8 cellular contexts compared by ENCODE assay signal in the genomic region with DNA sequence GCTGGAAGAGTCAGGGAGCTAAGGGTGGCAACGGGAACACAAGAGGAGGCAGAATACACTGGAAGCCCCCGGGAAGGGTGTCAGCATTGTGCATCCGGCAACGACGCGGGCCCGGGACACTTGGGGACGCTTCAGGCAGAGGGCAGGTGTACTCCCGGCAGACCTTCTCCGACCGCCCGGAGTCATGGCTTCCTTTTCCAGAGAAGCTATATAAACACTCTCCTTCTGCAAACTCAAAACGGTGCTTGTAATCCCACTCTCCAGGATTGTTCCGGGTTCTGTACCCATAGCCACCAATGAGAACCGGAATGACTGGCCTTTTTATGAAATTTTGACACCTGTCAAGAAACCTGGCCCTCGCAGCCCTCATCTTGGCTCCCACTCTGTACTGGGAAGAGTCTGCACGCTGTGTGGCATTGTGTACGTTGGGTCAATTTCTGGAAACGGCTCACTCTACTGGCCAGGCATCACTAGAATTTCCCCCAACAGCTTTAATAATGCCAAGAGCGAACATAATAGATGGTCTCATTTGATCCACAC. TPM values are rescaled to one million over a fixed set of nuclear protein-coding genes. Genes with fewer than 3 reads are reported as not detected.
A peak's percentile ranks its signal among the peaks of the same experiment; 100 is the strongest.
DNase-seq lines count a peak whose midpoint lies in the region; ATAC-seq and TF ChIP-seq lines count a peak whose summit lies in the region.

No MANE protein-coding gene starts in this region.

- no peak for TF ChIP-seq CTCF in Caco-2 (IDR thresholded peaks at IDR 0.05; ENCODE audit: insufficient read depth in 1 of 2, low read depth in 1 of 2, low read length in 1 of 2, severe bottlenecking in 1 of 2, unreplicated experiment in 1 of 2)
- TF ChIP-seq CTCF in epithelial cell of proximal tubule (conservative IDR thresholded peaks at IDR 0.05; ENCODE audit: low read depth, low read length): no peak

- H2AFZ ChIP-seq in neuron (ENCODE audit: low read depth, low read length): peak overlapping the region; percentile 94

- no peaks in the 10 kb centered on the region for H3K4me1 ChIP-seq in Caco-2
- peaks cover 4% of the 10 kb centered on the region for H3K4me1 ChIP-seq in neuron (ENCODE audit: insufficient read depth, low read length)

- H3K27me3 Mint-ChIP-seq in Caco-2 (ENCODE audit: insufficient read depth, unreplicated experiment): peaks cover 4% of the 10 kb centered on the region

- no peak for DNase-seq in Caco-2
- DNase-seq in NCI-H69 (lab: John Stamatoyannopoulos, UW): peak; percentile 53
- DNase-seq in epithelial cell of proximal tubule (ENCODE audit: low read depth): no peak
- no peak for DNase-seq in NCI-H2029 treated with DMSO at 0.1 percent for 48 hours (lab: John Stamatoyannopoulos, UW)

- H3K9me3 ChIP-seq in Caco-2 (peaks cover 16% of the 10 kb centered on the region; the same call in 1 of the 2 replicates), neuron (ENCODE audit: low read length) (peaks cover 9% of the 10 kb centered on the region)

- CTCF ChIA-PET in Caco-2 (lab: Charles Lee): no interaction called here

- POLR2A ChIA-PET in Caco-2 (lab: Charles Lee): no interaction called here

- no peaks in the 10 kb centered on the region for H3K36me3 ChIP-seq in Caco-2 (ENCODE audit: control insufficient read depth, insufficient read depth, low read length)
- H3K36me3 ChIP-seq in neuron (ENCODE audit: insufficient read depth, low read length): no peaks in the 10 kb centered on the region

- peak overlapping the region; percentile 65 for H3K4me3 ChIP-seq in Caco-2 (ENCODE audit: low read depth, low read length)
- peak overlapping the region; percentile 77 for H3K4me3 ChIP-seq in epithelial cell of proximal tubule (ENCODE audit: low read depth, low read length)
- peak overlapping the region; percentile 53 for H3K4me3 ChIP-seq in neuron (ENCODE audit: low read length)

- H3K27me3 ChIP-seq in Caco-2 (replicated peaks; ENCODE audit: control insufficient read depth, insufficient read depth, low read length): no peaks in the 10 kb centered on the region; the same call in 1 of the 2 replicates
- no peaks in the 10 kb centered on the region for H3K27me3 ChIP-seq in neuron (ENCODE audit: insufficient read depth, low read length)

- no TSS peak for BruUV-seq in Caco-2 (replicated peaks; lab: Mats Ljungman, UMichigan)

- intact Hi-C loops in Caco-2 (cut with micrococcal nuclease; ENCODE audit: unreplicated experiment): no loop called here

- H3K36me3 Mint-ChIP-seq in Caco-2 (ENCODE audit: insufficient read depth, unreplicated experiment): no peaks in the 10 kb centered on the region

- H3K4me3 Mint-ChIP-seq in Caco-2 (ENCODE audit: unreplicated experiment): peak overlapping the region; percentile 91

- H3K4me1 Mint-ChIP-seq in Caco-2 (ENCODE audit: low read depth, unreplicated experiment): no peaks in the 10 kb centered on the region

- no peak overlapping the region for H3K27ac Mint-ChIP-seq in Caco-2 (ENCODE audit: unreplicated experiment)

- peaks cover 19% of the 10 kb centered on the region for H3K9me3 Mint-ChIP-seq in Caco-2 (ENCODE audit: unreplicated experiment)

- ATAC-seq in GM21381 (IDR thresholded peaks at IDR 0.05; ENCODE audit: unreplicated experiment) (no peak), GM18502 (IDR thresholded peaks at IDR 0.05; ENCODE audit: poor library complexity, unreplicated experiment) (no peak), HG03097 (IDR thresholded peaks at IDR 0.05; ENCODE audit: low FRiP score, unreplicated experiment) (no peak)

RNA-seq across cellular contexts. Expression of gene MCC, which starts 0.5 kb away (rescaled TPM):
- total RNA-seq in Caco-2 (2022) (0.09 TPM in 1 of 2 replicates, not detected in the other), epithelial cell of proximal tubule (4.3 and 6.3 TPM in 2 replicates)

RNA-seq across cellular contexts. Expression of gene YTHDC2, which starts 24.8 kb away (rescaled TPM):
- total RNA-seq in Caco-2 (2022) (16.9 and 19.1 TPM in 2 replicates), epithelial cell of proximal tubule (7.3 and 10.2 TPM in 2 replicates)

RNA-seq across cellular contexts. Expression of gene TSSK1B, which starts 53.9 kb away (rescaled TPM):
- total RNA-seq in Caco-2 (2022): not detected in 2 replicates
- not detected in 2 replicates for total RNA-seq in epithelial cell of proximal tubule
